In genomic region chr10:97331304-97331703, GRCh38 we compare ENCODE assay signal across 11 cellular contexts. TPM values are rescaled to one million over a fixed set of nuclear protein-coding genes. Genes with fewer than 3 reads are reported as not detected.
A peak's percentile ranks its signal among the peaks of the same experiment; 100 is the strongest.
DNase-seq lines count a peak whose midpoint lies in the region; ATAC-seq and TF ChIP-seq lines count a peak whose summit lies in the region.
"Had no signal": no experiment of that assay in that cellular context is flagged by ENCODE, and none has a peak within 500 bp of the region (broad histone marks: within the 10 kb centered on the region; RNA-seq: fewer than 3 reads in every experiment).

No MANE protein-coding gene starts in this region.

- H3K4me1 Mint-ChIP-seq in activated T-cell treated with anti-CD3 and anti-CD28 coated beads, Interleukin-2, amount 50 U/mL, for 24 hours (ENCODE audit: low read depth): peaks cover 61% of the 10 kb centered on the region
- H3K4me1 Mint-ChIP-seq in activated CD8-positive, alpha-beta T cell treated with anti-CD3 and anti-CD28 coated beads, Interleukin-2, amount 10 ng/mL, durations not matched to agents 7 days and 5 days (ENCODE audit: low read depth): peaks cover 50% of the 10 kb centered on the region
- H3K4me1 Mint-ChIP-seq in stimulated activated naive B cell treated with anti-CD40 and anti-IgM and Interleukin-4, amounts not matched to agents 10 μg/mL and 1 μg/mL and 100 μg/mL, for 72 hours: peaks cover 25 to 59% of the 10 kb centered on the region in 2 donors

- TF ChIP-seq POLR2A in right lobe of liver (IDR thresholded peaks at IDR 0.05): no peak

- peak overlapping the region; percentile 90 for H3K4me3 Mint-ChIP-seq in activated T-cell treated with anti-CD3 and anti-CD28 coated beads, Interleukin-2, amount 50 U/mL, for 24 hours
- H3K4me3 Mint-ChIP-seq in activated CD8-positive, alpha-beta T cell treated with anti-CD3 and anti-CD28 coated beads, Interleukin-2, amount 10 ng/mL, durations not matched to agents 7 days and 5 days: peak overlapping the region; percentile 6
- H3K4me3 Mint-ChIP-seq in stimulated activated naive B cell treated with anti-CD40 and anti-IgM and Interleukin-4, amounts not matched to agents 10 μg/mL and 1 μg/mL and 100 μg/mL, for 72 hours: peak overlapping the region; percentile 3 to 66

- POLR2A ChIA-PET in activated CD8-positive, alpha-beta T cell treated with anti-CD3 and anti-CD28 coated beads, Interleukin-2, amount 10 ng/mL, durations not matched to agents 7 days and 5 days (lab: Charles Lee): interaction anchor here (0.6 to 5.0 kb wide), 2 partner anchors 12 to 16 kb away, joined by 4 to 46 read pairs; partner anchors contain the start of gene FRAT1

- no peak for DNase-seq in activated T-cell treated with anti-CD3 and anti-CD28 coated beads, Interleukin-2, amount 50 U/mL, for 24 hours
- DNase-seq in activated T-cell treated with anti-CD3 and anti-CD28 coated beads, Interleukin-2, amount 50 U/mL, for 1 hour: no peak
- DNase-seq in activated CD8-positive, alpha-beta T cell treated with anti-CD3 and anti-CD28 coated beads, Interleukin-2, amount 10 ng/mL, durations not matched to agents 7 days and 5 days: no peak
- DNase-seq in right lobe of liver: no peak
- DNase-seq in stimulated activated naive B cell treated with anti-CD40 and anti-IgM and Interleukin-4, amounts not matched to agents 10 μg/mL and 1 μg/mL and 100 μg/mL, for 72 hours: no peak
- DNase-seq in H4 (ENCODE audit: low spot score): no peak
- DNase-seq: GF-D8; stimulated activated CD4-positive, alpha-beta T cell treated with anti-CD3 and anti-CD28 coated beads, Interleukin-4, amount 100 ng/mL, for 1 hour; thyroid gland had no signal

- TF ChIP-seq CTCF in right lobe of liver (IDR thresholded peaks at IDR 0.05): no peak

- H3K36me3 ChIP-seq in right lobe of liver: no peaks in the 10 kb centered on the region
- H3K36me3 ChIP-seq: thyroid gland had no signal

- no peaks in the 10 kb centered on the region for H3K9me3 Mint-ChIP-seq in activated T-cell treated with anti-CD3 and anti-CD28 coated beads, Interleukin-2, amount 50 U/mL, for 24 hours
- H3K9me3 Mint-ChIP-seq in activated CD8-positive, alpha-beta T cell treated with anti-CD3 and anti-CD28 coated beads, Interleukin-2, amount 10 ng/mL, durations not matched to agents 7 days and 5 days (ENCODE audit: insufficient read depth): no peaks in the 10 kb centered on the region
- no peaks in the 10 kb centered on the region for H3K9me3 Mint-ChIP-seq in stimulated activated naive B cell treated with anti-CD40 and anti-IgM and Interleukin-4, amounts not matched to agents 10 μg/mL and 1 μg/mL and 100 μg/mL, for 72 hours

- no peaks in the 10 kb centered on the region for H3K27me3 ChIP-seq in right lobe of liver
- H3K27me3 ChIP-seq: thyroid gland had no signal

- peaks cover 0 to 51% (median 13%) of the 10 kb centered on the region in 4 donors for H3K4me1 ChIP-seq in right lobe of liver

- H3K27me3 Mint-ChIP-seq in activated T-cell treated with anti-CD3 and anti-CD28 coated beads, Interleukin-2, amount 50 U/mL, for 24 hours: no peaks in the 10 kb centered on the region
- peaks cover 5% of the 10 kb centered on the region for H3K27me3 Mint-ChIP-seq in activated CD8-positive, alpha-beta T cell treated with anti-CD3 and anti-CD28 coated beads, Interleukin-2, amount 10 ng/mL, durations not matched to agents 7 days and 5 days (ENCODE audit: low read depth)
- no peaks in the 10 kb centered on the region for H3K27me3 Mint-ChIP-seq in stimulated activated naive B cell treated with anti-CD40 and anti-IgM and Interleukin-4, amounts not matched to agents 10 μg/mL and 1 μg/mL and 100 μg/mL, for 72 hours

- H3K36me3 Mint-ChIP-seq in activated T-cell treated with anti-CD3 and anti-CD28 coated beads, Interleukin-2, amount 50 U/mL, for 24 hours (ENCODE audit: low read depth): peaks cover 31% of the 10 kb centered on the region
- peaks cover 27% of the 10 kb centered on the region for H3K36me3 Mint-ChIP-seq in activated CD8-positive, alpha-beta T cell treated with anti-CD3 and anti-CD28 coated beads, Interleukin-2, amount 10 ng/mL, durations not matched to agents 7 days and 5 days (ENCODE audit: low read depth)
- H3K36me3 Mint-ChIP-seq in stimulated activated naive B cell treated with anti-CD40 and anti-IgM and Interleukin-4, amounts not matched to agents 10 μg/mL and 1 μg/mL and 100 μg/mL, for 72 hours: peaks cover 7 to 24% of the 10 kb centered on the region in 2 donors

- CTCF ChIA-PET in activated CD8-positive, alpha-beta T cell treated with anti-CD3 and anti-CD28 coated beads, Interleukin-2, amount 10 ng/mL, durations not matched to agents 7 days and 5 days (lab: Charles Lee): interaction anchor here (2.3 to 3.7 kb wide), 3 partner anchors 9 to 121 kb away, joined by 6 to 24 read pairs (median 19); partner anchors contain the start of gene FRAT1

- no peak for ATAC-seq in activated CD8-positive, alpha-beta T cell treated with anti-CD3 and anti-CD28 coated beads, Interleukin-2, amount 10 ng/mL, durations not matched to agents 7 days and 5 days
- ATAC-seq in right lobe of liver (no peak), HG02884 (IDR thresholded peaks at IDR 0.05; ENCODE audit: unreplicated experiment) (no peak), HG02642 (IDR thresholded peaks at IDR 0.05; ENCODE audit: poor library complexity, unreplicated experiment) (no peak)
- no peak for ATAC-seq in stimulated activated naive B cell treated with anti-CD40 and anti-IgM and Interleukin-4, amounts not matched to agents 10 μg/mL and 1 μg/mL and 100 μg/mL, for 72 hours (replicated peaks)

- H3K27ac ChIP-seq in right lobe of liver: peak overlapping the region; percentile 81 to 99 (median 94)

- intact Hi-C loops in right lobe of liver (cut with DNase I): loop anchor here in 1 of 2 donors (10.0 kb wide), 1 partner anchor 47 kb away; no protein-coding TSS in a partner anchor

- H3K27ac Mint-ChIP-seq in activated T-cell treated with anti-CD3 and anti-CD28 coated beads, Interleukin-2, amount 50 U/mL, for 24 hours: peak overlapping the region; percentile 30
- H3K27ac Mint-ChIP-seq in activated CD8-positive, alpha-beta T cell treated with anti-CD3 and anti-CD28 coated beads, Interleukin-2, amount 10 ng/mL, durations not matched to agents 7 days and 5 days: no peak overlapping the region
- peak overlapping the region; percentile 57 for H3K27ac Mint-ChIP-seq in stimulated activated naive B cell treated with anti-CD40 and anti-IgM and Interleukin-4, amounts not matched to agents 10 μg/mL and 1 μg/mL and 100 μg/mL, for 72 hours

- 52% methylated on average over 4 of the region's 5 CpGs for WGBS in right lobe of liver (ENCODE audit: insufficient coverage, low coverage, low lambda C conversion rate, missing lambda C conversion rate)

- peak overlapping the region; percentile 77 to 85 (median 84) for H3K4me3 ChIP-seq in right lobe of liver

- no peaks in the 10 kb centered on the region for H3K9me3 ChIP-seq in right lobe of liver
- H3K9me3 ChIP-seq: thyroid gland had no signal

RNA-seq across cellular contexts. Expression of gene FRAT2, which starts 3.2 kb away (rescaled TPM):
- 10 to 100 TPM; 10.0 to 10.4 TPM for total RNA-seq in activated CD8-positive, alpha-beta T cell treated with anti-CD3 and anti-CD28 coated beads, Interleukin-2, amount 10 ng/mL, durations not matched to agents 7 days and 5 days
- total RNA-seq in right lobe of liver: 10 to 100 TPM in 2 of 6 experiments, 1 to 10 TPM in 4; 8.3 to 11.4 (median 9.7) TPM
- total RNA-seq in H4 (2014; rRNA removed; shearing (Covaris generic)): 6.2 and 11.0 TPM in 2 replicates

RNA-seq across cellular contexts. Expression of gene FRAT1, which starts 12.2 kb away (rescaled TPM):
- total RNA-seq in activated CD8-positive, alpha-beta T cell treated with anti-CD3 and anti-CD28 coated beads, Interleukin-2, amount 10 ng/mL, durations not matched to agents 7 days and 5 days: 1 to 10 TPM; 4.2 to 4.4 TPM
- 1 to 10 TPM; 3.5 to 8.5 (median 7.4) TPM for total RNA-seq in right lobe of liver
- 0.89 and 1.6 TPM in 2 replicates for total RNA-seq in H4 (2014; rRNA removed; shearing (Covaris generic))

RNA-seq across cellular contexts. Expression of gene ARHGAP19, which starts 38.9 kb away (rescaled TPM):
- total RNA-seq in activated CD8-positive, alpha-beta T cell treated with anti-CD3 and anti-CD28 coated beads, Interleukin-2, amount 10 ng/mL, durations not matched to agents 7 days and 5 days: 10 to 100 TPM; 42.6 to 51.2 TPM
- 1 to 10 TPM; 2.3 to 5.5 (median 3.4) TPM for total RNA-seq in right lobe of liver
- 9.5 and 10.6 TPM in 2 replicates for total RNA-seq in H4 (2014; rRNA removed; shearing (Covaris generic))

Comparison
In these comparisons a context has a peak if more than half of its experiments do, and no peak if none do; other contexts are left out.
1. H3K4me3 Mint-ChIP-seq: peak in every context shown above with its lines; median percentile 90 in activated T-cell treated with anti-CD3 and anti-CD28 coated beads, Interleukin-2, amount 50 U/mL, for 24 hours; 34 in stimulated activated naive B cell treated with anti-CD40 and anti-IgM and Interleukin-4, amounts not matched to agents 10 μg/mL and 1 μg/mL and 100 μg/mL, for 72 hours; 6 in activated CD8-positive, alpha-beta T cell treated with anti-CD3 and anti-CD28 coated beads, Interleukin-2, amount 10 ng/mL, durations not matched to agents 7 days and 5 days.